In the genomic region with DNA sequence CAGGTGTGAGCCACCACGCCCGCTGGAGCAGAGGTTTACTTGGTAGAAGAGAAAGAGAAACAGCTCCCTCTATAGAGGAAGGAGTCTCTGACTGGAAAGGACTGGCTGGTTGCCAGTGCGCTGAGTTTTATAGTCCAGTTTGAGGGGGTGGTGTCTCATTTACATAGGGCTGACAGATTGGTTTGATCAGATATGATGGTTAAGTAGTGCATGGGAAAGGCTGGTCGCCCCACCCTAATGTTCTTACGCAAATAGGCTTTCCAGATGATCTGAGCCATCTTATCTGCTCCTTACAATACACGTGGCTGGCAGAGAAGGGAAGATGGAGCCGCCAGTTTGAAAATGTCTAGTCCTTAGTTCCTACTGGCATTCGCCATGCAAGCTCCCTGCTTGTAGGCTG, we compare ENCODE assay signal across 27 cellular contexts.
DNase-seq lines count a peak whose midpoint lies in the region; ATAC-seq, FAIRE-seq and TF ChIP-seq lines count a peak whose summit lies in the region.
"Had no signal": no experiment of that assay in that cellular context is flagged by ENCODE, and none has a peak within 500 bp of the region (broad histone marks: within the 10 kb centered on the region; RNA-seq: fewer than 3 reads in every experiment).

No MANE protein-coding gene starts in this region.

- no peaks in the 10 kb centered on the region for H3K27me3 Mint-ChIP-seq in type B pancreatic cell
- H3K27me3 Mint-ChIP-seq: dendritic cell treated with granulocyte-macrophage colony-stimulating factor and Interleukin-4, amounts not matched to agents 40 ng/mL and 50 ng/mL, for 4 days had no signal

- no peak overlapping the region for H3K4me3 Mint-ChIP-seq in type B pancreatic cell
- H3K4me3 Mint-ChIP-seq: activated T-cell treated with anti-CD3 and anti-CD28 coated beads, Interleukin-2, amount 50 U/mL, for 4 hours; dendritic cell treated with granulocyte-macrophage colony-stimulating factor and Interleukin-4, amounts not matched to agents 40 ng/mL and 50 ng/mL, for 4 days; endodermal cell; nephron progenitor cell; WTC11 had no signal

- WGBS in HepG2 (ENCODE audit: low lambda C conversion rate), result 13% methylated on average over 8 of the region's 8 CpGs
- 72% methylated on average over 8 of the region's 8 CpGs for WGBS in right lobe of liver (ENCODE audit: insufficient coverage, low coverage, low lambda C conversion rate, missing lambda C conversion rate)

- no peaks in the 10 kb centered on the region for H4K20me1 ChIP-seq in HepG2 (ENCODE audit: insufficient read depth, low read length)
- H4K20me1 ChIP-seq: BLaER1 treated with 17β-estradiol and CSF1 and Interleukin-3, amounts not matched to agents 10 nM and 100 nM had no signal

- no peak overlapping the region for H3K4me2 ChIP-seq in HepG2 (ENCODE audit: low read depth, low read length)
- H3K4me2 ChIP-seq: BLaER1 treated with 17β-estradiol and CSF1 and Interleukin-3, amounts not matched to agents 10 nM and 100 nM; smooth muscle cell had no signal

- peak; percentile 4 for DNase-seq in HepG2 (ENCODE audit: low spot score)
- DNase-seq in right lobe of liver, result no peak
- peak; percentile 8 for DNase-seq in LNCaP clone FGC (ENCODE audit: low read depth)
- peak; percentile 45 for DNase-seq in SK-MEL-5 (ENCODE audit: low read depth, low spot score)
- no peak for DNase-seq in type B pancreatic cell (ENCODE audit: extremely low spot score, unreplicated experiment)
- no peak for DNase-seq in cortex of kidney (lab: John Stamatoyannopoulos, UW)
- DNase-seq in COR-L47 (lab: John Stamatoyannopoulos, UW), result no peak
- no peak for DNase-seq in hippocampal formation (lab: John Stamatoyannopoulos, UW)
- DNase-seq: activated CD4-positive, alpha-beta T cell treated with anti-CD3 and anti-CD28 coated beads, Interleukin-2, amount 50 U/mL, for 1 hour; activated naive CD4-positive, alpha-beta T cell; activated T-cell treated with anti-CD3 and anti-CD28 coated beads, Interleukin-2, amount 50 U/mL, for 4 hours; central memory CD4-positive, alpha-beta T cell; endodermal cell; foreskin keratinocyte; GOT3; heart right ventricle; mammary epithelial cell; NCI-H1436 treated with DMSO at 0.1 percent for 48 hours; nephron progenitor cell; Right ventricle myocardium superior; stimulated activated CD4-positive, alpha-beta T cell treated with anti-CD3 and anti-CD28 coated beads, Interleukin-2, amount 100 ng/mL, for 24 hours; transverse colon had no signal

- ATAC-seq in HepG2, result no peak
- ATAC-seq in right lobe of liver, result no peak
- ATAC-seq: activated T-cell treated with anti-CD3 and anti-CD28 coated beads, Interleukin-2, amount 50 U/mL, for 4 hours; esophagus mucosa; foreskin keratinocyte; heart right ventricle; WTC11 had no signal

- H3K4me1 ChIP-seq in HepG2 (ENCODE audit: insufficient read depth, low read length), result no peaks in the 10 kb centered on the region
- H3K4me1 ChIP-seq in right lobe of liver, result no peaks in the 10 kb centered on the region
- H3K4me1 ChIP-seq: BLaER1 treated with 17β-estradiol and CSF1 and Interleukin-3, amounts not matched to agents 10 nM and 100 nM; foreskin keratinocyte; heart right ventricle; transverse colon had no signal

- H3K9ac ChIP-seq in HepG2 (ENCODE audit: insufficient read depth, low read depth, low read length), result no peak overlapping the region
- H3K9ac ChIP-seq: BLaER1 treated with 17β-estradiol and CSF1 and Interleukin-3, amounts not matched to agents 10 nM and 100 nM had no signal

- TF ChIP-seq CTCF in HepG2 (CRISPR knock-in tag; IDR thresholded peaks at IDR 0.05) (0 out of 2 replicates have a peak, but pooled peaks have one; percentile 8), right lobe of liver (IDR thresholded peaks at IDR 0.05) (no peak), LNCaP clone FGC (IDR thresholded peaks at IDR 0.05; ENCODE audit: control insufficient read depth, extremely low read depth, insufficient read depth) (no peak), type B pancreatic cell (conservative IDR thresholded peaks at IDR 0.05) (no peak)

- CTCF ChIA-PET in HepG2 (lab: Yijun Ruan, JAX; ENCODE audit: low intra/inter-chr PET ratio, low total read pairs), result no interaction called here

- no TSS peak for BruUV-seq in HepG2 (replicated peaks; lab: Mats Ljungman, UMichigan)

- H3K9me3 Mint-ChIP-seq in type B pancreatic cell, result no peaks in the 10 kb centered on the region
- H3K9me3 Mint-ChIP-seq: endodermal cell, nephron progenitor cell had no signal

- H3K4me3 ChIP-seq in HepG2 (replicated peaks in 1 of 3; ENCODE audit: insufficient read depth in 1 of 3, low read depth in 2 of 3, low read length in 3 of 3), result no peak overlapping the region
- H3K4me3 ChIP-seq in right lobe of liver, result no peak overlapping the region
- H3K4me3 ChIP-seq in LNCaP clone FGC (ENCODE audit: low read depth, low read length), result no peak overlapping the region
- H3K4me3 ChIP-seq: BLaER1 treated with 17β-estradiol and CSF1 and Interleukin-3, amounts not matched to agents 10 nM and 100 nM; heart right ventricle; smooth muscle cell; transverse colon had no signal

- no peak overlapping the region for H3K27ac ChIP-seq in HepG2 (ENCODE audit: extremely low read length, insufficient read depth, low read length)
- no peak overlapping the region for H3K27ac ChIP-seq in right lobe of liver
- H3K27ac ChIP-seq: BLaER1 treated with 17β-estradiol and CSF1 and Interleukin-3, amounts not matched to agents 10 nM and 100 nM; foreskin keratinocyte; heart right ventricle; transverse colon had no signal

- H3K79me2 ChIP-seq in HepG2 (ENCODE audit: insufficient read depth, low read length), result no peaks in the 10 kb centered on the region

- POLR2A ChIA-PET in HepG2 (lab: Yijun Ruan, JAX), result no interaction called here

- H3K27ac Mint-ChIP-seq in type B pancreatic cell, result no peak overlapping the region
- H3K27ac Mint-ChIP-seq: dendritic cell treated with granulocyte-macrophage colony-stimulating factor and Interleukin-4, amounts not matched to agents 40 ng/mL and 50 ng/mL, for 4 days; endodermal cell; nephron progenitor cell; WTC11 had no signal

- no peaks in the 10 kb centered on the region for H3K36me3 Mint-ChIP-seq in type B pancreatic cell
- H3K36me3 Mint-ChIP-seq: WTC11 had no signal

- H2AFZ ChIP-seq in HepG2 (ENCODE audit: low read length), result no peak overlapping the region

- in situ Hi-C loops in HepG2 (cut with HindIII; ENCODE audit: extremely low pct_ligation_motif_present, low pct_unique_long_range_greater_than_20kb) (no loop called here), SK-MEL-5 (cut with HindIII; ENCODE audit: low pct_unique_long_range_greater_than_20kb, low sequenced_read_pairs) (no loop called here)

- TF ChIP-seq RAD21 in HepG2 (CRISPR knock-in tag; IDR thresholded peaks at IDR 0.05), result no peak

- H3K27me3 ChIP-seq in HepG2 (ENCODE audit: control insufficient read depth in 1 of 2, insufficient read depth in 2 of 2, low read length in 2 of 2) (no peaks in the 10 kb centered on the region), right lobe of liver (no peaks in the 10 kb centered on the region)
- H3K27me3 ChIP-seq: BLaER1 treated with 17β-estradiol and CSF1 and Interleukin-3, amounts not matched to agents 10 nM and 100 nM; foreskin keratinocyte; heart right ventricle; transverse colon had no signal

- TF ChIP-seq EP300 in HepG2 (IDR thresholded peaks at IDR 0.05; ENCODE audit: low read depth in 2 of 2, low read length in 2 of 2) (no peak), HepG2 (CRISPR knock-in tag; IDR thresholded peaks at IDR 0.05; ENCODE audit: borderline replicate concordance) (no peak)

- H3K4me1 Mint-ChIP-seq in type B pancreatic cell (ENCODE audit: unreplicated experiment), result no peaks in the 10 kb centered on the region
- H3K4me1 Mint-ChIP-seq: endodermal cell, nephron progenitor cell, WTC11 had no signal

- H3K36me3 ChIP-seq in HepG2 (replicated peaks in 1 of 2; ENCODE audit: control insufficient read depth in 1 of 2, insufficient read depth in 2 of 2, low read length in 2 of 2) (no peaks in the 10 kb centered on the region), right lobe of liver (no peaks in the 10 kb centered on the region)
- H3K36me3 ChIP-seq: BLaER1 treated with 17β-estradiol and CSF1 and Interleukin-3, amounts not matched to agents 10 nM and 100 nM; heart right ventricle; transverse colon had no signal

- TF ChIP-seq POLR2A in HepG2 (IDR thresholded peaks at IDR 0.05; ENCODE audit: insufficient read depth in 1 of 2, low read depth in 2 of 2, low read length in 2 of 2) (no peak), right lobe of liver (IDR thresholded peaks at IDR 0.05) (no peak)

- FAIRE-seq in HepG2 (lab: Jason Lieb, UNC), result no peak

- no peaks in the 10 kb centered on the region for H3K9me3 ChIP-seq in HepG2 (ENCODE audit: low read length)
- no peaks in the 10 kb centered on the region for H3K9me3 ChIP-seq in right lobe of liver
- H3K9me3 ChIP-seq: BLaER1 treated with 17β-estradiol and CSF1 and Interleukin-3, amounts not matched to agents 10 nM and 100 nM; transverse colon had no signal

- intact Hi-C loops in HepG2 (cut with micrococcal nuclease; ENCODE audit: unreplicated experiment) (no loop called here), right lobe of liver (cut with DNase I) (no loop called here)

TF ChIP-seq in HepG2, 621 proteins besides CTCF, POLR2A, EP300 and RAD21:
- TF ChIP-seq STAG1 (CRISPR knock-in tag; IDR thresholded peaks at IDR 0.05), result 0 out of 2 replicates have a peak, but pooled peaks have one; percentile 7
- no peak for TF ChIP-seq ZNF841 (CRISPR knock-in tag; IDR thresholded peaks at IDR 0.05; ENCODE audit: borderline replicate concordance)
- TF ChIP-seq GTF3A (CRISPR knock-in tag; conservative IDR thresholded peaks at IDR 0.05), result no peak
- TF ChIP-seq, protein P1, sequence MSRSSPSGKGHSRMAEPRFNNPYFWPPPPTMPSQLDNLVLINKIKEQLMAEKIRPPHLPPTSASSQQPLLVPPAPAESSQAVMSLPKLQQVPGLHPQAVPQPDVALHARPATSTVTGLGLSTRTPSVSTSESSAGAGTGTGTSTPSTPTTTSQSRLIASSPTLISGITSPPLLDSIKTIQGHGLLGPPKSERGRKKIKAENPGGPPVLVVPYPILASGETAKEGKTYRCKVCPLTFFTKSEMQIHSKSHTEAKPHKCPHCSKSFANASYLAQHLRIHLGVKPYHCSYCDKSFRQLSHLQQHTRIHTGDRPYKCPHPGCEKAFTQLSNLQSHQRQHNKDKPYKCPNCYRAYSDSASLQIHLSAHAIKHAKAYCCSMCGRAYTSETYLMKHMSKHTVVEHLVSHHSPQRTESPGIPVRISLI (CRISPR knock-in tag; IDR thresholded peaks at IDR 0.05; ENCODE audit: borderline replicate concordance), result no peak
- TF ChIP-seq NFRKB (IDR thresholded peaks at IDR 0.05), result no peak
- TF ChIP-seq, protein P2, sequence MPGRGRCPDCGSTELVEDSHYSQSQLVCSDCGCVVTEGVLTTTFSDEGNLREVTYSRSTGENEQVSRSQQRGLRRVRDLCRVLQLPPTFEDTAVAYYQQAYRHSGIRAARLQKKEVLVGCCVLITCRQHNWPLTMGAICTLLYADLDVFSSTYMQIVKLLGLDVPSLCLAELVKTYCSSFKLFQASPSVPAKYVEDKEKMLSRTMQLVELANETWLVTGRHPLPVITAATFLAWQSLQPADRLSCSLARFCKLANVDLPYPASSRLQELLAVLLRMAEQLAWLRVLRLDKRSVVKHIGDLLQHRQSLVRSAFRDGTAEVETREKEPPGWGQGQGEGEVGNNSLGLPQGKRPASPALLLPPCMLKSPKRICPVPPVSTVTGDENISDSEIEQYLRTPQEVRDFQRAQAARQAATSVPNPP (CRISPR knock-in tag; IDR thresholded peaks at IDR 0.05), result no peak
TF ChIP-seq in HepG2: peak in this region for 1.

Comparison
In these comparisons a context has a peak if more than half of its experiments do, and no peak if none do; other contexts are left out.
1. DNase-seq: peak in HepG2 (single experiment), LNCaP clone FGC (single experiment) and SK-MEL-5 (single experiment); none in right lobe of liver (0 of 3), type B pancreatic cell (single experiment), cortex of kidney (single experiment), COR-L47 (single experiment) and hippocampal formation (0 of 2).